In the genomic region with DNA sequence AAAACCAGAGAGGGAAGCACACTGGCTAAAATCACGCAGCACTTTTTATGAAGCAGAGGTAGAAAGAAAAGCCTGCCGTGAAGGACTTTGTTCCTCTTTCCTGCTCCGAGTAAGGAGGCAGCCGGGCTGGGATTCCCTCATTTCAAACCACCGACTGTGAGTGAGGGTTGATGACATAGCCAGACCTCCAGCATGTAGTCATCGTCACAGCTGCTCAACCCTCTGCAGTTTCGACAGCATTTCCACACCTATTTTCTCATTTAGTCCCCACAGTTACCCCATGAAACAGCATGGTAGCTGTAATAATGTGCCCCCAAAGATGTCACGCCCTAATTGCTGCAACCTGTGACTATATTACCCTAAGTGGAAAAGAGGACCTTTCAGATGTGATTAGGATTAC, we compare ENCODE assay signal across 25 cellular contexts. TPM values are rescaled to one million over a fixed set of nuclear protein-coding genes. Genes with fewer than 3 reads are reported as not detected.
A peak's percentile ranks its signal among the peaks of the same experiment; 100 is the strongest.
DNase-seq lines count a peak whose midpoint lies in the region; ATAC-seq, FAIRE-seq and TF ChIP-seq lines count a peak whose summit lies in the region.
"Had no signal": no experiment of that assay in that cellular context is flagged by ENCODE, and none has a peak within 500 bp of the region (broad histone marks: within the 10 kb centered on the region; RNA-seq: fewer than 3 reads in every experiment).

No MANE protein-coding gene starts in this region.

- no peak overlapping the region for H3K4me3 ChIP-seq in KMS-11 (IDR thresholded peaks at IDR 0.05; ENCODE audit: insufficient read depth, low read depth, low read length)
- no peak overlapping the region for H3K4me3 ChIP-seq in K562
- H3K4me3 ChIP-seq: MG63, SK-N-MC had no signal

- TF ChIP-seq CTCF in KMS-11 (conservative IDR thresholded peaks at IDR 0.05; ENCODE audit: low read depth, low read length) (0 out of 2 replicates have a peak, but pooled peaks have one; percentile 5), K562 (IDR thresholded peaks at IDR 0.05 in 2 of 3, conservative IDR thresholded peaks at IDR 0.05 in 1 of 3; ENCODE audit: insufficient read depth in 2 of 3, low read depth in 1 of 3, low read length in 3 of 3) (no peak)

- H3K27ac Mint-ChIP-seq in immature natural killer cell = no peak overlapping the region
- H3K27ac Mint-ChIP-seq: IgD-negative memory B cell, T-cell had no signal

- no peaks in the 10 kb centered on the region for H3K9me1 ChIP-seq in K562 (ENCODE audit: control insufficient read depth, insufficient read depth, low read length)

- H3K27me3 ChIP-seq in KMS-11 (ENCODE audit: insufficient read depth, low read depth) = no peaks in the 10 kb centered on the region
- peaks cover 26 to 46% of the 10 kb centered on the region in 2 experiments for H3K27me3 ChIP-seq in K562 (ENCODE audit: control insufficient read depth in 2 of 2, insufficient read depth in 2 of 2, low read length in 2 of 2)

- no peak overlapping the region for H3K4me2 ChIP-seq in KMS-11
- no peak overlapping the region for H3K4me2 ChIP-seq in K562 (ENCODE audit: insufficient read depth, low read length)

- no peaks in the 10 kb centered on the region for H3K36me3 Mint-ChIP-seq in immature natural killer cell
- H3K36me3 Mint-ChIP-seq: T-cell had no signal

- FAIRE-seq in K562 (lab: Jason Lieb, UNC) = no peak
- FAIRE-seq: A204.1, GM19239, H1 had no signal

- TF ChIP-seq RAD21 in K562 (CRISPR knock-in tag; conservative IDR thresholded peaks at IDR 0.05 in 1 of 2, IDR thresholded peaks at IDR 0.05 in 1 of 2) = no peak

- H3K9ac ChIP-seq in KMS-11 (no peak overlapping the region), K562 (ENCODE audit: insufficient read depth in 1 of 2, low read depth in 2 of 2, low read length in 2 of 2) (no peak overlapping the region)

- no TSS peak for BruUV-seq in K562 (replicated peaks; lab: Mats Ljungman, UMichigan)

- H3K4me1 ChIP-seq in KMS-11 (ENCODE audit: low read depth, poor library complexity, severe bottlenecking) (peaks cover 15% of the 10 kb centered on the region), K562 (replicated peaks in 1 of 2; ENCODE audit: control insufficient read depth in 2 of 2, insufficient read depth in 2 of 2, low read length in 2 of 2) (peaks cover 0 to 5% of the 10 kb centered on the region in 2 experiments; a peak in 1 of 5 replicates)

- TF ChIP-seq EP300 in K562 (IDR thresholded peaks at IDR 0.05; ENCODE audit: low read length) = no peak

- CTCF ChIA-PET in K562 (lab: Yijun Ruan, JAX; ENCODE audit: low intra/inter-chr PET ratio) = interaction anchor here (0.5 kb wide), 1 partner anchor 25 kb away, joined by 3 read pairs; no protein-coding TSS in a partner anchor

- no peak overlapping the region for H3K4me3 Mint-ChIP-seq in immature natural killer cell
- H3K4me3 Mint-ChIP-seq: T-cell had no signal

- 3% methylated on average over 8 of the region's 8 CpGs for WGBS in K562 (ENCODE audit: insufficient coverage, low coverage, missing lambda C conversion rate)

- H2AFZ ChIP-seq in KMS-11 (ENCODE audit: low read depth) = no peak overlapping the region
- H2AFZ ChIP-seq in K562 (ENCODE audit: low read depth, low read length) = no peak overlapping the region

- no peaks in the 10 kb centered on the region for H3K79me2 ChIP-seq in KMS-11 (ENCODE audit: insufficient read depth, low read depth)
- H3K79me2 ChIP-seq in K562 (ENCODE audit: control insufficient read depth, insufficient read depth, low read length) = no peaks in the 10 kb centered on the region

- H3K27me3 Mint-ChIP-seq in immature natural killer cell (ENCODE audit: low read depth in 3 of 3) = peaks cover 0 to 3% (median 0%) of the 10 kb centered on the region in 3 donors
- H3K27me3 Mint-ChIP-seq: IgD-negative memory B cell had no signal

- no peak for TF ChIP-seq POLR2A in K562 (conservative IDR thresholded peaks at IDR 0.05)

- ATAC-seq in K562 = no peak
- ATAC-seq: T-cell had no signal

- POLR2A ChIA-PET in K562 (lab: Yijun Ruan, JAX) = no interaction called here

- peak; percentile 60 to 95 for DNase-seq in NOMO-1 (lab: John Stamatoyannopoulos, UW; ENCODE audit: unreplicated experiment in 2 of 2)
- peak; percentile 88 for DNase-seq in SIG-M5 treated with dmso at 0.1 percent for 504 hours (lab: John Stamatoyannopoulos, UW; ENCODE audit: unreplicated experiment)
- DNase-seq in K562 (ENCODE audit: extremely low read depth in 1 of 4, low spot score in 3 of 4) = no peak
- DNase-seq in NCI-H1694 treated with DMSO at 0.1 percent for 48 hours (lab: John Stamatoyannopoulos, UW) = no peak
- DNase-seq in DMS153 treated with DMSO at 0.1 percent for 48 hours (lab: John Stamatoyannopoulos, UW; ENCODE audit: unreplicated experiment) = no peak
- DNase-seq in NCI-H1930 (lab: John Stamatoyannopoulos, UW) = no peak
- no peak for DNase-seq in immature natural killer cell
- DNase-seq: DMS53, GDM1, MG63, NCI-H1105 treated with DMSO at 0.1 percent for 48 hours, NCI-H2081 treated with DMSO at 0.1 percent for 48 hours, NCI-H446 treated with DMSO at 0.1 percent for 48 hours, NCI-H526 treated with DMSO at 0.1 percent for 48 hours, OCI-M1, Right ventricle myocardium superior had no signal

- H3K9me3 ChIP-seq in K562 (replicated peaks; ENCODE audit: control insufficient read depth, insufficient read depth, low read depth, low read length) = no peaks in the 10 kb centered on the region
- H3K9me3 ChIP-seq: MG63 had no signal

- no peak overlapping the region for H3K27ac ChIP-seq in KMS-11
- H3K27ac ChIP-seq in K562 (ENCODE audit: extremely low read depth, low read depth, low read length) = no peak overlapping the region
- H3K27ac ChIP-seq: C4-2B, SK-N-MC had no signal

- in situ Hi-C loops in K562 (cut with MboI) = no loop called here

- intact Hi-C loops in K562 (cut with micrococcal nuclease) = no loop called here

- no peaks in the 10 kb centered on the region for H3K36me3 ChIP-seq in KMS-11 (ENCODE audit: insufficient read depth)
- H3K36me3 ChIP-seq in K562 (ENCODE audit: control insufficient read depth, insufficient read depth, low read length) = no peaks in the 10 kb centered on the region
- H3K36me3 ChIP-seq: MG63 had no signal

- no peaks in the 10 kb centered on the region for H4K20me1 ChIP-seq in KMS-11 (ENCODE audit: insufficient read depth)
- 0 out of 2 replicates have a peak, but pooled peaks cover 4% of the 10 kb centered on the region for H4K20me1 ChIP-seq in K562 (replicated peaks; ENCODE audit: control insufficient read depth, insufficient read depth, low read length)

- H3K4me1 Mint-ChIP-seq in immature natural killer cell = peaks cover 3 to 11% of the 10 kb centered on the region in 2 donors

- H3K9me3 Mint-ChIP-seq in immature natural killer cell = no peaks in the 10 kb centered on the region
- H3K9me3 Mint-ChIP-seq: IgD-negative memory B cell, T-cell had no signal

TF ChIP-seq in K562, 482 proteins besides CTCF, POLR2A, EP300 and RAD21:
- no peak for TF ChIP-seq FOS (IDR thresholded peaks at IDR 0.05; ENCODE audit: extremely low read depth, insufficient read length)
- peak; percentile 46 for TF ChIP-seq ZFP36 (IDR thresholded peaks at IDR 0.05; ENCODE audit: low read depth, low read length, partially characterized antibody)
- TF ChIP-seq GATAD2B (IDR thresholded peaks at IDR 0.05; ENCODE audit: borderline replicate concordance) = no peak

RNA-seq across cellular contexts. Expression of a gene that starts 35.3 kb away (rescaled TPM):
- total RNA-seq in K562 (2011; cell fraction: chromatin; rRNA removed; ENCODE audit: low replicate concordance) = not detected in 2 replicates
- not detected in 2 replicates for total RNA-seq in K562 (2011; cell fraction: nucleolus; rRNA removed)
- total RNA-seq in K562 (2011; cell fraction: nucleoplasm; rRNA removed) = not detected in 2 replicates
- total RNA-seq in K562 (2014; rRNA removed) = not detected in 2 replicates
- total RNA-seq in K562 (2014; rRNA removed; fragmentation: Illumina TruSeq; extraction: Trizol) = not detected in 2 replicates
- total RNA-seq in K562 (2015; rRNA removed; fragmentation: Illumina TruSeq; extraction: Trizol) = not detected in 2 replicates
- not detected in 2 replicates for total RNA-seq in K562 (2021)
- polyA plus RNA-seq in K562 (2011; rRNA removed) = not detected in 2 replicates
- not detected in 2 replicates for polyA plus RNA-seq in K562 (2011; cell fraction: cytosol; rRNA removed)
- not detected in 2 replicates for polyA plus RNA-seq in K562 (2011; cell fraction: nucleus; rRNA removed)
- polyA plus RNA-seq in K562 (2012) = not detected in 2 replicates
- not detected in 2 replicates for polyA plus RNA-seq in K562 (2014; fragmentation: Illumina TruSeq; extraction: Trizol)
- polyA plus RNA-seq in K562 (2014; fragmentation: Nextera tagmentation; extraction: Ambion mirVana) = not detected
- polyA plus RNA-seq in K562 (2014; rRNA removed) = not detected in 2 replicates
- not detected in 2 replicates for polyA minus RNA-seq in K562 (2011; rRNA and poly(A)+ RNA removed)
- not detected in 2 replicates for polyA minus RNA-seq in K562 (2011; cell fraction: cytosol; rRNA and poly(A)+ RNA removed)
- not detected in 2 replicates for polyA minus RNA-seq in K562 (2011; cell fraction: nucleus; rRNA and poly(A)+ RNA removed)
- polyA plus RNA-seq in immature natural killer cell = under 1 TPM in 1 of 3 donors, not detected in 2; 0.10 TPM
- total RNA-seq: LHCN-M2 had no signal

Comparison
In these comparisons a context has a peak if more than half of its experiments do, and no peak if none do; other contexts are left out.
1. DNase-seq: peak in NOMO-1 (2 of 2) and SIG-M5 treated with dmso at 0.1 percent for 504 hours (single experiment); none in K562 (0 of 4), NCI-H1694 treated with DMSO at 0.1 percent for 48 hours (single experiment), DMS153 treated with DMSO at 0.1 percent for 48 hours (single experiment), NCI-H1930 (0 of 2) and immature natural killer cell (0 of 3).